8 cellular contexts compared by ENCODE assay signal in genomic region chr3:189022576-189023463, GRCh38.
DNase-seq lines count a peak whose midpoint lies in the region; ATAC-seq, FAIRE-seq and TF ChIP-seq lines count a peak whose summit lies in the region.
"Not testable (repeated sequence)": the region's sequence is repeated elsewhere in the genome, so short reads cannot be mapped to it uniquely, and the experiment has no call there.

No MANE protein-coding gene starts in this region.

- TF ChIP-seq POLR2A in A549 (IDR thresholded peaks at IDR 0.05; ENCODE audit: low read length), result not testable (repeated sequence)

- H3K4me1 ChIP-seq in A549; mesenchymal stem cell (ENCODE audit: control insufficient read depth, insufficient read depth, low read depth, low read length): not testable (repeated sequence)

- intact Hi-C loops in activated CD4-positive, alpha-beta T cell treated with anti-CD3 and anti-CD28 coated beads for 36 hours (cut with DNase I, micrococcal nuclease), result not testable (repeated sequence)

- TF ChIP-seq RAD21 in A549 (conservative IDR thresholded peaks at IDR 0.05 in 1 of 2, IDR thresholded peaks at IDR 0.05 in 1 of 2), result not testable (repeated sequence)

- not testable (repeated sequence) for TF ChIP-seq CTCF in A549 (IDR thresholded peaks at IDR 0.05); GM12865 (IDR thresholded peaks at IDR 0.05; ENCODE audit: insufficient read depth, low read depth, low read length, missing control alignments); fibroblast of villous mesenchyme (IDR thresholded peaks at IDR 0.05; ENCODE audit: insufficient read depth, low read depth, low read length)

- not testable (repeated sequence) for H4K91ac ChIP-seq in mesenchymal stem cell (ENCODE audit: low read length)

- not testable (repeated sequence) for FAIRE-seq in A549 (lab: Jason Lieb, UNC)

- H3K79me1 ChIP-seq in mesenchymal stem cell (replicated peaks; ENCODE audit: low read length, poor library complexity, severe bottlenecking), result not testable (repeated sequence)

- not testable (repeated sequence) for H3K14ac ChIP-seq in mesenchymal stem cell (ENCODE audit: low read length in 2 of 2)

- 0 out of 3 replicates have a peak, but pooled peaks cover 10% of the 10 kb centered on the region for H3K9me3 ChIP-seq in A549
- H3K9me3 ChIP-seq in mesenchymal stem cell (ENCODE audit: control insufficient read depth, low read length), result not testable (repeated sequence)

- peak in 1 of 2 experiments; percentile 82; a peak in 3 of 6 replicates for ATAC-seq in A549
- not testable (repeated sequence) for ATAC-seq in activated CD4-positive, alpha-beta T cell treated with anti-CD3 and anti-CD28 coated beads for 36 hours

- H3K4me2 ChIP-seq in A549, result peak overlapping the region; percentile 73
- H3K4me2 ChIP-seq in mesenchymal stem cell (ENCODE audit: low read length, poor library complexity, severe bottlenecking), result not testable (repeated sequence)

- H3K18ac ChIP-seq in mesenchymal stem cell (ENCODE audit: low read depth in 1 of 2, low read length in 2 of 2), result not testable (repeated sequence)

- H3K9ac ChIP-seq in mesenchymal stem cell (ENCODE audit: low read length), result not testable (repeated sequence)

- not testable (repeated sequence) for H2BK12ac ChIP-seq in mesenchymal stem cell (ENCODE audit: low read length in 2 of 2)

- not testable (repeated sequence) for H2AFZ ChIP-seq in mesenchymal stem cell (ENCODE audit: low read depth, low read length)

- H3K23ac ChIP-seq in mesenchymal stem cell (ENCODE audit: low read length in 2 of 2), result not testable (repeated sequence)

- DNase-seq in A549 (ENCODE audit: low read depth in 1 of 2, low spot score in 1 of 2) (peak; percentile 10 to 68), GM12865 (ENCODE audit: low read depth) (peak; percentile 70), NCI-H2029 (lab: John Stamatoyannopoulos, UW) (peak; percentile 16), OCI-M1 (lab: John Stamatoyannopoulos, UW) (peak; percentile 13), fibroblast of villous mesenchyme (ENCODE audit: low read depth) (peak; percentile 28), mesenchymal stem cell (peak; percentile 24)
- peak; percentile 31 for DNase-seq in activated CD4-positive, alpha-beta T cell treated with anti-CD3 and anti-CD28 coated beads for 36 hours
- DNase-seq in stimulated activated CD4-positive, alpha-beta T cell treated with anti-CD3 and anti-CD28 coated beads, Interleukin-4, amount 100 ng/mL, for 1 hour, result peak; percentile 6

- not testable (repeated sequence) for H3K27me3 ChIP-seq in mesenchymal stem cell (ENCODE audit: control insufficient read depth in 1 of 2, insufficient read depth in 1 of 2, low read length in 2 of 2)

- not testable (repeated sequence) for H4K8ac ChIP-seq in mesenchymal stem cell (ENCODE audit: low read length)

- WGBS in A549 (ENCODE audit: missing lambda C conversion rate), result 11% methylated on average over 27 of the region's 39 CpGs
- 67% methylated on average over 33 of the region's 39 CpGs for WGBS in mesenchymal stem cell

- not testable (repeated sequence) for H3K36me3 Mint-ChIP-seq in activated CD4-positive, alpha-beta T cell treated with anti-CD3 and anti-CD28 coated beads for 36 hours (ENCODE audit: low read depth)

- not testable (repeated sequence) for H2AK5ac ChIP-seq in mesenchymal stem cell (ENCODE audit: low read length, severe bottlenecking)

- not testable (repeated sequence) for H3K4me1 Mint-ChIP-seq in activated CD4-positive, alpha-beta T cell treated with anti-CD3 and anti-CD28 coated beads for 36 hours

- not testable (repeated sequence) for H2BK5ac ChIP-seq in mesenchymal stem cell (ENCODE audit: low read depth, low read length, poor library complexity, severe bottlenecking)

- H3K9me3 Mint-ChIP-seq in activated CD4-positive, alpha-beta T cell treated with anti-CD3 and anti-CD28 coated beads for 36 hours (ENCODE audit: low read depth), result not testable (repeated sequence)

- H3K4me3 ChIP-seq in A549 (peak overlapping the region; percentile 56), GM12865 (ENCODE audit: low read depth, low read length) (peak overlapping the region; percentile 55), fibroblast of villous mesenchyme (ENCODE audit: low read depth, low read length) (peak overlapping the region; percentile 43)
- not testable (repeated sequence) for H3K4me3 ChIP-seq in mesenchymal stem cell (ENCODE audit: insufficient read depth in 1 of 2, low read depth in 1 of 2, low read length in 2 of 2)

- not testable (repeated sequence) for H3K4ac ChIP-seq in mesenchymal stem cell (ENCODE audit: low read depth in 1 of 2, low read length in 2 of 2)

- H3K27me3 Mint-ChIP-seq in activated CD4-positive, alpha-beta T cell treated with anti-CD3 and anti-CD28 coated beads for 36 hours, result peaks cover 11% of the 10 kb centered on the region

- not testable (repeated sequence) for H3K4me3 Mint-ChIP-seq in activated CD4-positive, alpha-beta T cell treated with anti-CD3 and anti-CD28 coated beads for 36 hours

- H3K27ac ChIP-seq in A549, result peak overlapping the region; percentile 67 to 86
- not testable (repeated sequence) for H3K27ac ChIP-seq in mesenchymal stem cell (ENCODE audit: low read length, poor library complexity, severe bottlenecking)

- H3K36me3 ChIP-seq in mesenchymal stem cell (ENCODE audit: control insufficient read depth in 1 of 2, insufficient read depth in 2 of 2, low read depth in 1 of 2, low read length in 2 of 2), result not testable (repeated sequence)

- POLR2A ChIA-PET in A549 (lab: Yijun Ruan, JAX); activated CD4-positive, alpha-beta T cell treated with anti-CD3 and anti-CD28 coated beads for 36 hours (lab: Charles Lee): not testable (repeated sequence)

- H3K27ac Mint-ChIP-seq in activated CD4-positive, alpha-beta T cell treated with anti-CD3 and anti-CD28 coated beads for 36 hours, result not testable (repeated sequence)

- not testable (repeated sequence) for TF ChIP-seq EP300 in A549 (IDR thresholded peaks at IDR 0.05)

- CTCF ChIA-PET in A549 (lab: Yijun Ruan, JAX), result interaction anchor here (0.6 kb wide), 1 partner anchor 81 kb away, joined by 3 read pairs; no protein-coding TSS in a partner anchor
- CTCF ChIA-PET in activated CD4-positive, alpha-beta T cell treated with anti-CD3 and anti-CD28 coated beads for 36 hours (lab: Charles Lee), result not testable (repeated sequence)

- H2BK120ac ChIP-seq in mesenchymal stem cell (ENCODE audit: low read depth, low read length), result not testable (repeated sequence)

- not testable (repeated sequence) for H2BK15ac ChIP-seq in mesenchymal stem cell (ENCODE audit: low read depth, poor library complexity, severe bottlenecking)

TF ChIP-seq in A549, 52 proteins besides CTCF, POLR2A, EP300 and RAD21:
- TF ChIP-seq MAX (IDR thresholded peaks at IDR 0.05) (0 out of 2 replicates have a peak, but pooled peaks have one; percentile 27), JUN (IDR thresholded peaks at IDR 0.05) (0 out of 5 replicates have a peak, but pooled peaks of 1 of the 2 experiments have one; percentile 33)

Comparison
In these comparisons a context has a peak if more than half of its experiments do, and no peak if none do; other contexts are left out.
1. DNase-seq: peak in every context shown above with its lines; median percentile 70 in GM12865; 39 in A549; 31 in activated CD4-positive, alpha-beta T cell treated with anti-CD3 and anti-CD28 coated beads for 36 hours; 28 in fibroblast of villous mesenchyme; 24 in mesenchymal stem cell; 16 in NCI-H2029; 13 in OCI-M1; 6 in stimulated activated CD4-positive, alpha-beta T cell treated with anti-CD3 and anti-CD28 coated beads, Interleukin-4, amount 100 ng/mL, for 1 hour.